In genomic region chr11:1759151-1759850, GRCh38 we compare ENCODE assay signal across 9 cellular contexts. TPM values are rescaled to one million over a fixed set of nuclear protein-coding genes. Genes with fewer than 3 reads are reported as not detected.
A peak's percentile ranks its signal among the peaks of the same experiment; 100 is the strongest.
DNase-seq lines count a peak whose midpoint lies in the region; ATAC-seq and TF ChIP-seq lines count a peak whose summit lies in the region.
"Had no signal": no experiment of that assay in that cellular context is flagged by ENCODE, and none has a peak within 500 bp of the region (broad histone marks: within the 10 kb centered on the region; RNA-seq: fewer than 3 reads in every experiment).

No MANE protein-coding gene starts in this region.

- H3K36me3 ChIP-seq in CD4-positive, CD25-positive, alpha-beta regulatory T cell (ENCODE audit: control insufficient read depth, insufficient read depth, low read length) = peaks cover 16% of the 10 kb centered on the region
- peaks cover 0 to 67% (median 29%) of the 10 kb centered on the region in 9 donors for H3K36me3 ChIP-seq in heart right ventricle

- DNase-seq in CD4-positive, CD25-positive, alpha-beta regulatory T cell = no peak
- no peak for DNase-seq in T-helper 2 cell treated with Interferon-gamma antibody and Interleukin-4, amounts not matched to agents 5 μg/mL and 100 μg/mL, for 36 hours (ENCODE audit: low spot score)
- DNase-seq in heart right ventricle (no peak), osteocyte (ENCODE audit: extremely low spot score, unreplicated experiment) (no peak), SHP77 treated with DMSO at 0.1 percent for 48 hours (lab: John Stamatoyannopoulos, UW) (no peak), NCI-H1092 treated with DMSO at 0.1 percent for 48 hours (lab: John Stamatoyannopoulos, UW) (no peak), HCEC 1CT (no peak), cerebellar cortex (ENCODE audit: low spot score) (no peak)

- H3K4me3 Mint-ChIP-seq in CD4-positive, CD25-positive, alpha-beta regulatory T cell = peak overlapping the region; percentile 69 to 81 (median 74)
- H3K4me3 Mint-ChIP-seq in T-helper 2 cell treated with Interferon-gamma antibody and Interleukin-4, amounts not matched to agents 5 μg/mL and 100 μg/mL, for 36 hours = peak overlapping the region; percentile 76
- H3K4me3 Mint-ChIP-seq in osteocyte (ENCODE audit: unreplicated experiment) = peak overlapping the region; percentile 10

- ATAC-seq in CD4-positive, CD25-positive, alpha-beta regulatory T cell (ENCODE audit: low read depth in 2 of 2) = no peak
- no peak for ATAC-seq in heart right ventricle

- TF ChIP-seq CTCF in heart right ventricle (IDR thresholded peaks at IDR 0.05) (no peak), osteocyte (IDR thresholded peaks at IDR 0.05) (no peak)

- H3K9me3 Mint-ChIP-seq in CD4-positive, CD25-positive, alpha-beta regulatory T cell = peaks cover 0 to 3% (median 0%) of the 10 kb centered on the region in 7 donors
- no peaks in the 10 kb centered on the region for H3K9me3 Mint-ChIP-seq in T-helper 2 cell treated with Interferon-gamma antibody and Interleukin-4, amounts not matched to agents 5 μg/mL and 100 μg/mL, for 36 hours
- H3K9me3 Mint-ChIP-seq in osteocyte (ENCODE audit: unreplicated experiment) = no peaks in the 10 kb centered on the region

- peaks cover 5% of the 10 kb centered on the region for H3K36me3 Mint-ChIP-seq in CD4-positive, CD25-positive, alpha-beta regulatory T cell
- peaks cover 16% of the 10 kb centered on the region for H3K36me3 Mint-ChIP-seq in T-helper 2 cell treated with Interferon-gamma antibody and Interleukin-4, amounts not matched to agents 5 μg/mL and 100 μg/mL, for 36 hours (ENCODE audit: low read depth)
- H3K36me3 Mint-ChIP-seq in osteocyte (ENCODE audit: unreplicated experiment) = peaks cover 37% of the 10 kb centered on the region

- peaks cover 0 to 78% (median 24%) of the 10 kb centered on the region in 4 donors for H3K4me1 Mint-ChIP-seq in CD4-positive, CD25-positive, alpha-beta regulatory T cell
- peaks cover 42% of the 10 kb centered on the region for H3K4me1 Mint-ChIP-seq in T-helper 2 cell treated with Interferon-gamma antibody and Interleukin-4, amounts not matched to agents 5 μg/mL and 100 μg/mL, for 36 hours (ENCODE audit: low read depth)
- peaks cover 60% of the 10 kb centered on the region for H3K4me1 Mint-ChIP-seq in osteocyte (ENCODE audit: unreplicated experiment)

- 89 to 94% methylated on average over 23 of the region's 23 CpGs for WGBS in heart right ventricle, 2 donors

- peaks cover 83% of the 10 kb centered on the region for H3K4me1 ChIP-seq in CD4-positive, CD25-positive, alpha-beta regulatory T cell (ENCODE audit: control insufficient read depth, insufficient read depth, low read length, poor library complexity, severe bottlenecking)
- peaks cover 40 to 93% (median 85%) of the 10 kb centered on the region in 9 donors for H3K4me1 ChIP-seq in heart right ventricle

- no peaks in the 10 kb centered on the region for H3K27me3 ChIP-seq in CD4-positive, CD25-positive, alpha-beta regulatory T cell (ENCODE audit: control insufficient read depth, insufficient read depth, low read length)
- no peaks in the 10 kb centered on the region for H3K27me3 ChIP-seq in heart right ventricle

- peak overlapping the region in 2 of 3 donors; percentile 48 to 75 for H3K27ac Mint-ChIP-seq in CD4-positive, CD25-positive, alpha-beta regulatory T cell
- H3K27ac Mint-ChIP-seq in T-helper 2 cell treated with Interferon-gamma antibody and Interleukin-4, amounts not matched to agents 5 μg/mL and 100 μg/mL, for 36 hours = peak overlapping the region; percentile 84
- H3K27ac Mint-ChIP-seq in osteocyte (ENCODE audit: unreplicated experiment) = no peak overlapping the region

- intact Hi-C loops in heart right ventricle (cut with DNase I) = loop anchor here in 3 of 10 donors (5.0 to 10.0 kb wide), 3 partner anchors 52 to 543 kb away; partner anchors contain the start of genes C11orf21 (in 1 of the 3) and TSPAN32 (in 1 of the 3)

- H3K27ac ChIP-seq in CD4-positive, CD25-positive, alpha-beta regulatory T cell (ENCODE audit: insufficient read depth, low read length, poor library complexity, severe bottlenecking) = peak overlapping the region; percentile 33
- H3K27ac ChIP-seq in heart right ventricle = peak overlapping the region; percentile 93 to 99 (median 97)

- H3K27me3 Mint-ChIP-seq in CD4-positive, CD25-positive, alpha-beta regulatory T cell = no peaks in the 10 kb centered on the region
- H3K27me3 Mint-ChIP-seq in T-helper 2 cell treated with Interferon-gamma antibody and Interleukin-4, amounts not matched to agents 5 μg/mL and 100 μg/mL, for 36 hours (ENCODE audit: low read depth) = no peaks in the 10 kb centered on the region
- H3K27me3 Mint-ChIP-seq in osteocyte (ENCODE audit: unreplicated experiment) = no peaks in the 10 kb centered on the region

- H3K9me3 ChIP-seq in CD4-positive, CD25-positive, alpha-beta regulatory T cell (ENCODE audit: control insufficient read depth in 2 of 2, low read length in 2 of 2) = no peaks in the 10 kb centered on the region
- no peaks in the 10 kb centered on the region for H3K9me3 ChIP-seq in heart right ventricle

- no peak overlapping the region for H3K4me3 ChIP-seq in CD4-positive, CD25-positive, alpha-beta regulatory T cell (ENCODE audit: low read depth, low read length)
- peak overlapping the region in 3 of 10 donors; percentile 10 to 100 (median 87) for H3K4me3 ChIP-seq in heart right ventricle

RNA-seq across cellular contexts. Expression of gene CTSD, which starts 4.4 kb away (rescaled TPM):
- total RNA-seq in CD4-positive, CD25-positive, alpha-beta regulatory T cell = 104 TPM
- 100 to 1,000 TPM; 147 to 175 (median 155) TPM for polyA plus RNA-seq in CD4-positive, CD25-positive, alpha-beta regulatory T cell
- 1,000 to 10,000 TPM in 2 of 10 donors, 100 to 1,000 TPM in 8; 501 to 1,070 (median 786) TPM for total RNA-seq in heart right ventricle
- polyA plus RNA-seq in heart right ventricle = 100 to 1,000 TPM; 431 to 976 TPM
- total RNA-seq in osteocyte = 2,062 and 2,147 TPM in 2 replicates

RNA-seq across cellular contexts. Expression of gene IFITM10, which starts 8.9 kb away (rescaled TPM):
- total RNA-seq in CD4-positive, CD25-positive, alpha-beta regulatory T cell = 2.4 TPM
- not detected for polyA plus RNA-seq in CD4-positive, CD25-positive, alpha-beta regulatory T cell
- total RNA-seq in heart right ventricle (1 to 10 TPM in 4 of 10 donors, under 1 TPM in 6; 0.18 to 2.4 (median 0.42) TPM), osteocyte (13.5 and 24.0 TPM in 2 replicates)
- polyA plus RNA-seq in heart right ventricle = under 1 TPM; 0.07 to 0.80 TPM
- total RNA-seq: G401 had no signal

Comparison
In these comparisons a context has a peak if more than half of its experiments do, and no peak if none do; other contexts are left out.
1. H3K4me3 Mint-ChIP-seq: peak in every context shown above with its lines; median percentile 76 in T-helper 2 cell treated with Interferon-gamma antibody and Interleukin-4, amounts not matched to agents 5 μg/mL and 100 μg/mL, for 36 hours; 74 in CD4-positive, CD25-positive, alpha-beta regulatory T cell; 10 in osteocyte.